ENCODE assay signal across 1 cellular context in genomic region chr21:37574316-37574715, GRCh38.
TF ChIP-seq lines count a peak whose summit lies in the region.

No MANE protein-coding gene starts in this region.

TF ChIP-seq in H1, 55 proteins besides CTCF, POLR2A, EP300 and RAD21 (continued from another document):
- no peak for TF ChIP-seq TAF7 (optimal IDR thresholded peaks at IDR 0.05; ENCODE audit: borderline replicate concordance, low read depth, low read length)
- TF ChIP-seq HDAC6 (IDR thresholded peaks at IDR 0.05; ENCODE audit: low read depth, low read length) = no peak
- TF ChIP-seq EZH2 (IDR thresholded peaks at IDR 0.05; ENCODE audit: low read depth, low read length, severe bottlenecking) = no peak
- no peak for TF ChIP-seq SIN3A (conservative IDR thresholded peaks at IDR 0.05 in 1 of 2, IDR thresholded peaks at IDR 0.05 in 1 of 2; ENCODE audit: low read depth in 1 of 2, low read length in 2 of 2)
- TF ChIP-seq TCF12 (IDR thresholded peaks at IDR 0.05; ENCODE audit: low read depth, low read length) = no peak
